Comparison of ENCODE assay signal across 2 cellular contexts in genomic region chr17:57125866-57126265, GRCh38.
TF ChIP-seq lines count a peak whose summit lies in the region.

No MANE protein-coding gene starts in this region.

TF ChIP-seq in HEK293, 187 proteins besides CTCF, POLR2A, EP300 and RAD21:
- TF ChIP-seq PRDM10 (tag by site-specific recombination; IDR thresholded peaks at IDR 0.05) (no peak), SCRT2 (tag by site-specific recombination; IDR thresholded peaks at IDR 0.05) (peak; percentile 94), SCRT1 (tag by site-specific recombination; IDR thresholded peaks at IDR 0.05; ENCODE audit: borderline replicate concordance) (peak; percentile 88)

TF ChIP-seq in K562, 482 proteins besides CTCF, POLR2A, EP300 and RAD21:
- TF ChIP-seq SREBF2 (CRISPR knock-in tag; IDR thresholded peaks at IDR 0.05) (no peak), POLR2AphosphoS5 (IDR thresholded peaks at IDR 0.05; ENCODE audit: control insufficient read depth, insufficient read depth, low read depth, low read length) (peak; percentile 4; the same call in 1 of the 2 replicates), RERE (CRISPR knock-in tag; IDR thresholded peaks at IDR 0.05; ENCODE audit: borderline replicate concordance) (no peak)
